8 cellular contexts compared by ENCODE assay signal in genomic region chr14:22375321-22375930, GRCh38.
DNase-seq lines count a peak whose midpoint lies in the region; ATAC-seq and TF ChIP-seq lines count a peak whose summit lies in the region.

No MANE protein-coding gene starts in this region.

- H3K4me3 ChIP-seq in effector memory CD4-positive, alpha-beta T cell (ENCODE audit: insufficient read depth, low read depth, low read length, poor library complexity, severe bottlenecking), result no peak overlapping the region

- no peaks in the 10 kb centered on the region for H3K36me3 ChIP-seq in effector memory CD4-positive, alpha-beta T cell (ENCODE audit: control insufficient read depth, insufficient read depth, low read length)

- no peak overlapping the region for H3K27ac Mint-ChIP-seq in nephron progenitor cell

- H3K9me3 ChIP-seq in effector memory CD4-positive, alpha-beta T cell (ENCODE audit: control insufficient read depth, low read length), result no peaks in the 10 kb centered on the region

- no peaks in the 10 kb centered on the region for H3K27me3 ChIP-seq in effector memory CD4-positive, alpha-beta T cell (replicated peaks; ENCODE audit: control insufficient read depth, insufficient read depth, low read length, poor library complexity, severe bottlenecking)

- H3K4me1 Mint-ChIP-seq in nephron progenitor cell, result peaks cover 13% of the 10 kb centered on the region

- H3K4me3 Mint-ChIP-seq in nephron progenitor cell, result no peak overlapping the region

- no peaks in the 10 kb centered on the region for H3K9me3 Mint-ChIP-seq in nephron progenitor cell

- H3K4me1 ChIP-seq in effector memory CD4-positive, alpha-beta T cell (ENCODE audit: control insufficient read depth, insufficient read depth, low read length, poor library complexity, severe bottlenecking), result no peaks in the 10 kb centered on the region

- H3K27me3 Mint-ChIP-seq in nephron progenitor cell (ENCODE audit: low read depth, poor library complexity), result no peaks in the 10 kb centered on the region

- no peaks in the 10 kb centered on the region for H3K36me3 Mint-ChIP-seq in nephron progenitor cell (ENCODE audit: low read depth)

- H3K27ac ChIP-seq in effector memory CD4-positive, alpha-beta T cell (ENCODE audit: insufficient read depth, low read length, poor library complexity, severe bottlenecking), result no peak overlapping the region

- peak; percentile 40 for ATAC-seq in GM19468 (IDR thresholded peaks at IDR 0.05; ENCODE audit: extremely low read depth, unreplicated experiment)
- ATAC-seq in HG03460 (IDR thresholded peaks at IDR 0.05; ENCODE audit: unreplicated experiment), result no peak
- ATAC-seq in HG03045 (IDR thresholded peaks at IDR 0.05; ENCODE audit: unreplicated experiment), result no peak

- peak; percentile 18 for DNase-seq in AG08395 (ENCODE audit: low spot score)
- peak; percentile 76 for DNase-seq in NCI-H69 (lab: John Stamatoyannopoulos, UW)
- DNase-seq in dedifferentiated amniotic fluid mesenchymal stem cell (ENCODE audit: extremely low spot score), result peak; percentile 54
- DNase-seq in nephron progenitor cell, result peak; percentile 12
- no peak for DNase-seq in effector memory CD4-positive, alpha-beta T cell

- peak; percentile 62 for TF ChIP-seq CTCF in nephron progenitor cell (IDR thresholded peaks at IDR 0.05)

Comparison
In these comparisons a context has a peak if more than half of its experiments do, and no peak if none do; other contexts are left out.
1. DNase-seq: peak in AG08395 (single experiment), NCI-H69 (single experiment), dedifferentiated amniotic fluid mesenchymal stem cell (single experiment) and nephron progenitor cell (single experiment); none in effector memory CD4-positive, alpha-beta T cell (0 of 3).